In the genomic region with DNA sequence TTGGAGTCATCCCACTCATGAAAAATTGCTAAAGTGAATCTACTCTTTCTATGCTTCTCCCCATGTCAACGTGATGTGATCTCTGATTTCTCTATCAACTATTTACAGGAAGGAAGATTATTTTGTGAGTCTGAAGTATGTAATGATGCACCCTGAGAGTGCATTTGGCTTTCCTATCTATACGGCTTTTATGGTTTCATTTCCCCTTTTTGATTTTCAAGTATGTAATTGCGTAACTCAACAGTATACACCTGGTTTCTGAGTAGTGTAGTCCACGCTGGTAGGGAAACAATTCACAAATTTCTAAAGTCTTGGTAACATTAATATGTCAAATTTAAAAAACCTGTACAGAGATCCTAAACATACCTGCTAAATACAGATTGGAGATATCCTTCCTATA, we compare ENCODE assay signal across 2 cellular contexts.
A peak's percentile ranks its signal among the peaks of the same experiment; 100 is the strongest.
TF ChIP-seq lines count a peak whose summit lies in the region.

No MANE protein-coding gene starts in this region.

TF ChIP-seq in H1, 55 proteins besides CTCF, POLR2A, EP300 and RAD21:
- TF ChIP-seq, protein P1, sequence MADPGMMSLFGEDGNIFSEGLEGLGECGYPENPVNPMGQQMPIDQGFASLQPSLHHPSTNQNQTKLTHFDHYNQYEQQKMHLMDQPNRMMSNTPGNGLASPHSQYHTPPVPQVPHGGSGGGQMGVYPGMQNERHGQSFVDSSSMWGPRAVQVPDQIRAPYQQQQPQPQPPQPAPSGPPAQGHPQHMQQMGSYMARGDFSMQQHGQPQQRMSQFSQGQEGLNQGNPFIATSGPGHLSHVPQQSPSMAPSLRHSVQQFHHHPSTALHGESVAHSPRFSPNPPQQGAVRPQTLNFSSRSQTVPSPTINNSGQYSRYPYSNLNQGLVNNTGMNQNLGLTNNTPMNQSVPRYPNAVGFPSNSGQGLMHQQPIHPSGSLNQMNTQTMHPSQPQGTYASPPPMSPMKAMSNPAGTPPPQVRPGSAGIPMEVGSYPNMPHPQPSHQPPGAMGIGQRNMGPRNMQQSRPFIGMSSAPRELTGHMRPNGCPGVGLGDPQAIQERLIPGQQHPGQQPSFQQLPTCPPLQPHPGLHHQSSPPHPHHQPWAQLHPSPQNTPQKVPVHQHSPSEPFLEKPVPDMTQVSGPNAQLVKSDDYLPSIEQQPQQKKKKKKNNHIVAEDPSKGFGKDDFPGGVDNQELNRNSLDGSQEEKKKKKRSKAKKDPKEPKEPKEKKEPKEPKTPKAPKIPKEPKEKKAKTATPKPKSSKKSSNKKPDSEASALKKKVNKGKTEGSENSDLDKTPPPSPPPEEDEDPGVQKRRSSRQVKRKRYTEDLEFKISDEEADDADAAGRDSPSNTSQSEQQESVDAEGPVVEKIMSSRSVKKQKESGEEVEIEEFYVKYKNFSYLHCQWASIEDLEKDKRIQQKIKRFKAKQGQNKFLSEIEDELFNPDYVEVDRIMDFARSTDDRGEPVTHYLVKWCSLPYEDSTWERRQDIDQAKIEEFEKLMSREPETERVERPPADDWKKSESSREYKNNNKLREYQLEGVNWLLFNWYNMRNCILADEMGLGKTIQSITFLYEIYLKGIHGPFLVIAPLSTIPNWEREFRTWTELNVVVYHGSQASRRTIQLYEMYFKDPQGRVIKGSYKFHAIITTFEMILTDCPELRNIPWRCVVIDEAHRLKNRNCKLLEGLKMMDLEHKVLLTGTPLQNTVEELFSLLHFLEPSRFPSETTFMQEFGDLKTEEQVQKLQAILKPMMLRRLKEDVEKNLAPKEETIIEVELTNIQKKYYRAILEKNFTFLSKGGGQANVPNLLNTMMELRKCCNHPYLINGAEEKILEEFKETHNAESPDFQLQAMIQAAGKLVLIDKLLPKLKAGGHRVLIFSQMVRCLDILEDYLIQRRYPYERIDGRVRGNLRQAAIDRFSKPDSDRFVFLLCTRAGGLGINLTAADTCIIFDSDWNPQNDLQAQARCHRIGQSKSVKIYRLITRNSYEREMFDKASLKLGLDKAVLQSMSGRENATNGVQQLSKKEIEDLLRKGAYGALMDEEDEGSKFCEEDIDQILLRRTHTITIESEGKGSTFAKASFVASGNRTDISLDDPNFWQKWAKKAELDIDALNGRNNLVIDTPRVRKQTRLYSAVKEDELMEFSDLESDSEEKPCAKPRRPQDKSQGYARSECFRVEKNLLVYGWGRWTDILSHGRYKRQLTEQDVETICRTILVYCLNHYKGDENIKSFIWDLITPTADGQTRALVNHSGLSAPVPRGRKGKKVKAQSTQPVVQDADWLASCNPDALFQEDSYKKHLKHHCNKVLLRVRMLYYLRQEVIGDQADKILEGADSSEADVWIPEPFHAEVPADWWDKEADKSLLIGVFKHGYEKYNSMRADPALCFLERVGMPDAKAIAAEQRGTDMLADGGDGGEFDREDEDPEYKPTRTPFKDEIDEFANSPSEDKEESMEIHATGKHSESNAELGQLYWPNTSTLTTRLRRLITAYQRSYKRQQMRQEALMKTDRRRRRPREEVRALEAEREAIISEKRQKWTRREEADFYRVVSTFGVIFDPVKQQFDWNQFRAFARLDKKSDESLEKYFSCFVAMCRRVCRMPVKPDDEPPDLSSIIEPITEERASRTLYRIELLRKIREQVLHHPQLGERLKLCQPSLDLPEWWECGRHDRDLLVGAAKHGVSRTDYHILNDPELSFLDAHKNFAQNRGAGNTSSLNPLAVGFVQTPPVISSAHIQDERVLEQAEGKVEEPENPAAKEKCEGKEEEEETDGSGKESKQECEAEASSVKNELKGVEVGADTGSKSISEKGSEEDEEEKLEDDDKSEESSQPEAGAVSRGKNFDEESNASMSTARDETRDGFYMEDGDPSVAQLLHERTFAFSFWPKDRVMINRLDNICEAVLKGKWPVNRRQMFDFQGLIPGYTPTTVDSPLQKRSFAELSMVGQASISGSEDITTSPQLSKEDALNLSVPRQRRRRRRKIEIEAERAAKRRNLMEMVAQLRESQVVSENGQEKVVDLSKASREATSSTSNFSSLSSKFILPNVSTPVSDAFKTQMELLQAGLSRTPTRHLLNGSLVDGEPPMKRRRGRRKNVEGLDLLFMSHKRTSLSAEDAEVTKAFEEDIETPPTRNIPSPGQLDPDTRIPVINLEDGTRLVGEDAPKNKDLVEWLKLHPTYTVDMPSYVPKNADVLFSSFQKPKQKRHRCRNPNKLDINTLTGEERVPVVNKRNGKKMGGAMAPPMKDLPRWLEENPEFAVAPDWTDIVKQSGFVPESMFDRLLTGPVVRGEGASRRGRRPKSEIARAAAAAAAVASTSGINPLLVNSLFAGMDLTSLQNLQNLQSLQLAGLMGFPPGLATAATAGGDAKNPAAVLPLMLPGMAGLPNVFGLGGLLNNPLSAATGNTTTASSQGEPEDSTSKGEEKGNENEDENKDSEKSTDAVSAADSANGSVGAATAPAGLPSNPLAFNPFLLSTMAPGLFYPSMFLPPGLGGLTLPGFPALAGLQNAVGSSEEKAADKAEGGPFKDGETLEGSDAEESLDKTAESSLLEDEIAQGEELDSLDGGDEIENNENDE (IDR thresholded peaks at IDR 0.05; ENCODE audit: insufficient replicate concordance, low read length): no peak
- peak; percentile 36; the same call in 1 of the 2 replicates for TF ChIP-seq CEBPB (IDR thresholded peaks at IDR 0.05; ENCODE audit: low read depth, low read length)

TF ChIP-seq in HepG2, 621 proteins besides CTCF, POLR2A, EP300 and RAD21 (continued from another document):
- TF ChIP-seq FOXO1 (CRISPR knock-in tag; IDR thresholded peaks at IDR 0.05) (no peak), YY1 (IDR thresholded peaks at IDR 0.05; ENCODE audit: insufficient read depth, insufficient replicate concordance, low read depth, low read length) (no peak), FOXM1 (CRISPR knock-in tag; IDR thresholded peaks at IDR 0.05) (no peak)
